Comparison of ENCODE assay signal across 7 cellular contexts in the genomic region with DNA sequence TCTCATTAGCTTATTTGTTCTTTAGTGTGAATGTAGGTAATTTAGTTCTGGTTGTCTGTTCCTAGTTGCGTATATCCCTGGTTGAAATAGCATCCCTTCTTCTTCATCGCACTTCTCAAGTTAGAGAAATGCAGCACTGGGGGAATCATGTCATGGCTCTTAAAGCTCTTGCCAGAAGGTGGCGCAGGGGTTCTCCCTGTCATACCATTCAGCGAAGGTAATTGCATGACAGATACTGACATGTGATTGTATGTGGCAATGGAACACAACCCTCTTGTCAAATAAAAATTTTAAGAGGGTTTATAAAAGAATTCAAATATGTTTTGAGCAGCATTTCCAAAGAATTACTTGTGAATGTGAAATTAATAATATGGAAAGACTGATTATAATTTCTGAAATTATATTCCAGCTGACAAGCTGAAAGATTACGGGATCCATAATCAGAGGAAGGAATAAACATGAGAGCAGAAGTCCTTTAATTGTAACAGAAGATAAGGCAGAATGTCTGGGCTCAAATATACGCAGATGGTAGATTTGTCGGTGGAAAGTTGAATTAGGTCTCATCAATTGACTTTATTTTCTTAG.
A peak's percentile ranks its signal among the peaks of the same experiment; 100 is the strongest.
DNase-seq lines count a peak whose midpoint lies in the region; ATAC-seq and TF ChIP-seq lines count a peak whose summit lies in the region.

No MANE protein-coding gene starts in this region.

- peak; percentile 8 for DNase-seq in GM12864 (ENCODE audit: low read depth)
- peak; percentile 51 for DNase-seq in Jurkat, Clone E6-1 (ENCODE audit: low read depth, low spot score)
- peak; percentile 89 for DNase-seq in OCI-M1 (lab: John Stamatoyannopoulos, UW)
- peak; percentile 58 for DNase-seq in amniotic stem cell (lab: John Stamatoyannopoulos, UW)
- peak in 35 of 51 donors; percentile 0 to 75 (median 35) for DNase-seq in hypothalamus (lab: John Stamatoyannopoulos, UW)
- DNase-seq in stimulated activated CD4-positive, alpha-beta T cell treated with anti-CD3 and anti-CD28 coated beads, Interleukin-12 subunit alpha, Interleukin-12 subunit beta, amount 100 ng/mL, for 4 hours, result peak; percentile 25

- peak; percentile 73 for TF ChIP-seq CTCF in GM12864 (IDR thresholded peaks at IDR 0.05; ENCODE audit: low read depth, low read length, missing control alignments)

- ATAC-seq in GM21786 (IDR thresholded peaks at IDR 0.05; ENCODE audit: unreplicated experiment), result peak; percentile 87

- no peak overlapping the region for H3K4me3 ChIP-seq in GM12864 (ENCODE audit: low read depth, low read length)
- no peak overlapping the region for H3K4me3 ChIP-seq in Jurkat, Clone E6-1 (ENCODE audit: low read length)

Comparison
In these comparisons a context has a peak if more than half of its experiments do, and no peak if none do; other contexts are left out.
1. DNase-seq: peak in every context shown above with its lines; median percentile 89 in OCI-M1; 58 in amniotic stem cell; 51 in Jurkat, Clone E6-1; 35 in hypothalamus; 25 in stimulated activated CD4-positive, alpha-beta T cell treated with anti-CD3 and anti-CD28 coated beads, Interleukin-12 subunit alpha, Interleukin-12 subunit beta, amount 100 ng/mL, for 4 hours; 8 in GM12864.